Comparison of ENCODE assay signal across 8 cellular contexts in genomic region chr2:218270721-218271486, GRCh38. TPM values are rescaled to one million over a fixed set of nuclear protein-coding genes. Genes with fewer than 3 reads are reported as not detected.
DNase-seq lines count a peak whose midpoint lies in the region; ATAC-seq, FAIRE-seq and TF ChIP-seq lines count a peak whose summit lies in the region.

No MANE protein-coding gene starts in this region.

- H3K4me1 ChIP-seq in A549 (peaks cover 25% of the 10 kb centered on the region), subcutaneous abdominal adipose tissue (ENCODE audit: control insufficient read depth in 5 of 5, insufficient read depth in 5 of 5, low read length in 5 of 5) (peaks cover 14 to 71% (median 56%) of the 10 kb centered on the region in 5 donors)

- POLR2A ChIA-PET in A549 (lab: Yijun Ruan, JAX) = interaction anchor here (0.7 to 1.6 kb wide), 8 partner anchors 12 to 125 kb away, joined by 3 to 6 read pairs (median 4); partner anchors contain the start of gene CATIP

- H3K36me3 Mint-ChIP-seq in activated naive CD8-positive, alpha-beta T cell = peaks cover 6% of the 10 kb centered on the region

- no peak for TF ChIP-seq EP300 in A549 (IDR thresholded peaks at IDR 0.05)

- H3K27me3 ChIP-seq in subcutaneous abdominal adipose tissue (ENCODE audit: control insufficient read depth in 5 of 5, insufficient read depth in 4 of 5, low read length in 5 of 5) = no peaks in the 10 kb centered on the region

- peak overlapping the region; percentile 97 for H3K4me3 ChIP-seq in A549
- H3K4me3 ChIP-seq in subcutaneous abdominal adipose tissue (ENCODE audit: low read depth in 1 of 5, low read length in 5 of 5) = peak overlapping the region; percentile 83 to 96 (median 90)

- TF ChIP-seq POLR2A in A549 (IDR thresholded peaks at IDR 0.05; ENCODE audit: low read length) (no peak), H54 (IDR thresholded peaks at IDR 0.05; ENCODE audit: low read depth, low read length) (no peak)

- CTCF ChIA-PET in A549 (lab: Yijun Ruan, JAX) = interaction anchor here (0.7 to 6.5 kb wide), 16 partner anchors 13 to 223 kb away, joined by 3 to 105 read pairs (median 6); partner anchors contain the start of gene CATIP

- H3K4me2 ChIP-seq in A549 = peak overlapping the region; percentile 100

- peak overlapping the region; percentile 78 to 89 (median 79) for H3K9ac ChIP-seq in subcutaneous abdominal adipose tissue (ENCODE audit: low read length in 5 of 5)

- no peaks in the 10 kb centered on the region for H3K27me3 Mint-ChIP-seq in activated naive CD8-positive, alpha-beta T cell

- WGBS in A549 (ENCODE audit: missing lambda C conversion rate) = 2% methylated on average over 23 of the region's 23 CpGs

- no peak for TF ChIP-seq CTCF in A549 (IDR thresholded peaks at IDR 0.05)

- no peaks in the 10 kb centered on the region for H3K9me3 Mint-ChIP-seq in activated naive CD8-positive, alpha-beta T cell (ENCODE audit: low read depth)

- H3K27ac ChIP-seq in A549 (peak overlapping the region; percentile 89 to 92), subcutaneous abdominal adipose tissue (ENCODE audit: low read depth, low read length) (peak overlapping the region; percentile 88)

- ATAC-seq in A549 (0 out of 6 replicates have a peak, but pooled peaks of 1 of the 2 experiments have one; percentile 0), GM19328 (IDR thresholded peaks at IDR 0.05; ENCODE audit: unreplicated experiment) (no peak)

- peaks cover 0 to 43% (median 42%) of the 10 kb centered on the region in 5 donors for H3K36me3 ChIP-seq in subcutaneous abdominal adipose tissue (ENCODE audit: control insufficient read depth in 5 of 5, insufficient read depth in 5 of 5, low read length in 5 of 5)

- peaks cover 44% of the 10 kb centered on the region for H3K4me1 Mint-ChIP-seq in activated naive CD8-positive, alpha-beta T cell (ENCODE audit: low read depth)

- TF ChIP-seq RAD21 in A549 (conservative IDR thresholded peaks at IDR 0.05 in 1 of 2, IDR thresholded peaks at IDR 0.05 in 1 of 2) = no peak

- peak overlapping the region; percentile 95 for H3K4me3 Mint-ChIP-seq in activated naive CD8-positive, alpha-beta T cell

- no peak for DNase-seq in A549 (ENCODE audit: low read depth in 1 of 2, low spot score in 1 of 2)
- DNase-seq in H54 (ENCODE audit: insufficient read length, low spot score) = peak; percentile 33
- peak; percentile 59 for DNase-seq in islet precursor cell
- no peak for DNase-seq in 8988T
- DNase-seq in stimulated activated CD4-positive, alpha-beta T cell treated with anti-CD3 and anti-CD28 coated beads, Interleukin-15, amount 100 ng/mL, for 24 hours = no peak

- H3K27ac Mint-ChIP-seq in activated naive CD8-positive, alpha-beta T cell = peak overlapping the region; percentile 90

- H3K9me3 ChIP-seq in A549 (no peaks in the 10 kb centered on the region), subcutaneous abdominal adipose tissue (ENCODE audit: control insufficient read depth in 5 of 5, low read length in 5 of 5) (no peaks in the 10 kb centered on the region)

- FAIRE-seq in A549 (lab: Jason Lieb, UNC) (no peak), H54 (lab: Jason Lieb, UNC) (no peak)

TF ChIP-seq in A549, 52 proteins besides CTCF, POLR2A, EP300 and RAD21:
- TF ChIP-seq HOXA7 (CRISPR knock-in tag; IDR thresholded peaks at IDR 0.05) (no peak), HDAC2 (IDR thresholded peaks at IDR 0.05) (no peak), ESRRA (IDR thresholded peaks at IDR 0.05; ENCODE audit: borderline replicate concordance, low read length) (0 out of 2 replicates have a peak, but pooled peaks have one; percentile 2)

RNA-seq across cellular contexts. Expression of gene PNKD, which starts 0.6 kb away (rescaled TPM):
- 46.2 and 52.6 TPM in 2 replicates for polyA plus RNA-seq in A549 (2011; rRNA removed)
- 101 and 104 TPM in 2 replicates for polyA plus RNA-seq in A549 (2012; cell fraction: cytosol; rRNA removed)
- 71.2 and 85.9 TPM in 2 replicates for polyA plus RNA-seq in A549 (2012; cell fraction: nucleus; rRNA removed)
- 47.2 to 51.7 TPM (median 51.6 TPM) in 3 replicates for polyA plus RNA-seq in A549 (2017; fragmentation: RNase III; extraction: RNeasy Plus Mini Kit Qiagen cat#74134 plus additional on column Dnase treatment)
- polyA minus RNA-seq in A549 (2011; rRNA and poly(A)+ RNA removed) = 21.0 and 26.5 TPM in 2 replicates

RNA-seq across cellular contexts. Expression of gene AAMP, which starts 1.0 kb away (rescaled TPM):
- polyA plus RNA-seq in A549 (2011; rRNA removed) (71.3 and 82.0 TPM in 2 replicates), A549 (2017; fragmentation: RNase III; extraction: RNeasy Plus Mini Kit Qiagen cat#74134 plus additional on column Dnase treatment) (165 to 173 TPM (median 168 TPM) in 3 replicates)
- 178 and 187 TPM in 2 replicates for polyA plus RNA-seq in A549 (2012; cell fraction: cytosol; rRNA removed)
- 208 and 219 TPM in 2 replicates for polyA plus RNA-seq in A549 (2012; cell fraction: nucleus; rRNA removed)
- 53.9 and 65.4 TPM in 2 replicates for polyA minus RNA-seq in A549 (2011; rRNA and poly(A)+ RNA removed)

RNA-seq across cellular contexts. Expression of gene GPBAR1, which starts 10.1 kb away (rescaled TPM):
- 0.05 and 0.06 TPM in 2 replicates for polyA plus RNA-seq in A549 (2011; rRNA removed)
- polyA plus RNA-seq in A549 (2012; cell fraction: cytosol; rRNA removed) = 0.05 and 0.09 TPM in 2 replicates
- 0.73 and 0.77 TPM in 2 replicates for polyA plus RNA-seq in A549 (2012; cell fraction: nucleus; rRNA removed)
- polyA plus RNA-seq in A549 (2017; fragmentation: RNase III; extraction: RNeasy Plus Mini Kit Qiagen cat#74134 plus additional on column Dnase treatment) = 0.12 to 0.16 TPM (median 0.13 TPM) in 3 replicates
- polyA minus RNA-seq in A549 (2011; rRNA and poly(A)+ RNA removed) = 0.19 and 0.54 TPM in 2 replicates

RNA-seq across cellular contexts. Expression of gene TMBIM1, which starts 21.4 kb away (rescaled TPM):
- polyA plus RNA-seq in A549 (2011; rRNA removed) (61.4 and 91.5 TPM in 2 replicates), A549 (2017; fragmentation: RNase III; extraction: RNeasy Plus Mini Kit Qiagen cat#74134 plus additional on column Dnase treatment) (66.6 to 72.1 TPM (median 70.4 TPM) in 3 replicates)
- 53.4 and 80.7 TPM in 2 replicates for polyA plus RNA-seq in A549 (2012; cell fraction: cytosol; rRNA removed)
- 65.6 and 87.6 TPM in 2 replicates for polyA plus RNA-seq in A549 (2012; cell fraction: nucleus; rRNA removed)
- polyA minus RNA-seq in A549 (2011; rRNA and poly(A)+ RNA removed) = 66.4 and 78.9 TPM in 2 replicates

RNA-seq across cellular contexts. Expression of gene ARPC2, which starts 53.9 kb away (rescaled TPM):
- polyA plus RNA-seq in A549 (2011; rRNA removed) (279 and 374 TPM in 2 replicates), A549 (2017; fragmentation: RNase III; extraction: RNeasy Plus Mini Kit Qiagen cat#74134 plus additional on column Dnase treatment) (263 to 283 TPM (median 273 TPM) in 3 replicates)
- 247 and 267 TPM in 2 replicates for polyA plus RNA-seq in A549 (2012; cell fraction: cytosol; rRNA removed)
- 108 and 114 TPM in 2 replicates for polyA plus RNA-seq in A549 (2012; cell fraction: nucleus; rRNA removed)
- polyA minus RNA-seq in A549 (2011; rRNA and poly(A)+ RNA removed) = 179 and 190 TPM in 2 replicates

Comparison
In these comparisons a context has a peak if more than half of its experiments do, and no peak if none do; other contexts are left out.
1. DNase-seq: peak in H54 (single experiment) and islet precursor cell (single experiment); none in A549 (0 of 2), 8988T (single experiment) and stimulated activated CD4-positive, alpha-beta T cell treated with anti-CD3 and anti-CD28 coated beads, Interleukin-15, amount 100 ng/mL, for 24 hours (single experiment).